Comparison of ENCODE assay signal across 8 cellular contexts in the genomic region with DNA sequence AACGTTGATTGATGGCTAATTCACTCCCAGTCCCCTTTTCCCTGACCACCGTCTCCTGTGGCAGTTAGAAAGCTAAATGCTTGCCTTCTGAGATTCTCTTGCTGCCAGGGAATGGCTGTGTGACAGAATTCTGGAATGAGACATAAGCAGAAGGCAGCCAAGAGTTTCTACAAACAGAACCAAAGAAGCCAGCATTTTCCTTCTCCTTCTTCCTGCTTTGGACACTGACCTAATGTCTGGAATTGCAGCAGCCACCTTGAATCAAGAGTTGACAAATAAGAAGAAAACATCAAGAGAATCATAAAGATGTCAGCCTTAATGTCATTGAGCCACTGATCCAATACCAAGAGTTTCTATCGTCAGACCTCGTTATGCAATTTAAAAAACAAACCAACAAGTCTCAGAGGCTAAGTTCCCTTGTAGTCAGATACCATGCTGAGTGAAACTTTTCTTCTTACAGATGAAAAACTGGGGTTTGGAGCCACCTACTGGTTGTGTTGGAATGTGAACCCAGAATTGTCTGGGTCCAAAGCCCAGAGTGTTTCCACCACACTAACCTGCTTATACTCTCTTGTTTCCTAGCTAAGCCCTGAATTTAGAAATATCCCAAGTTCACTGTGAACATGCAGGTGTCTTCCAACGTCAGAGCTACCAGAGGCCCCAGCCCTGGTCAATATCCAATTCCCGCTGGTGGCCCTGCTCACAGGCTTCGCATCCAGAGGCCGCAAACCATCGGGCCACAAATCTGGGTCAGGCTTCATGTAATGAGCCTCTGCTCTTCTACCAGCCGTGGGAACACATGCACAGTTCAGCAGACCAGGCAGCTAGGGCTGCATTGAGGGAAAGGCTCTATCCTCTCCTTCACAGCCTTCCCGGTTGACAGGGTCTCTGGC.
DNase-seq lines count a peak whose midpoint lies in the region; ATAC-seq, FAIRE-seq and TF ChIP-seq lines count a peak whose summit lies in the region.

No MANE protein-coding gene starts in this region.

- no peaks in the 10 kb centered on the region for H3K36me3 ChIP-seq in muscle layer of duodenum (ENCODE audit: control insufficient read depth in 1 of 2, insufficient read depth in 2 of 2, low read length in 2 of 2)

- peak overlapping the region; percentile 47 for H3K27ac Mint-ChIP-seq in stimulated activated naive CD8-positive, alpha-beta T cell treated with anti-CD3 and anti-CD28 coated beads, Interleukin-15, Interleukin-2, amounts not matched to agents 100 ng/mL and 50 ng/mL, for 24 hours

- no peak overlapping the region for H3K4me3 ChIP-seq in muscle layer of duodenum (ENCODE audit: low read depth in 1 of 2, low read length in 2 of 2)

- H3K27ac ChIP-seq in muscle layer of duodenum (ENCODE audit: low read length): peak overlapping the region; percentile 29

- no peak overlapping the region for H3K4me3 Mint-ChIP-seq in stimulated activated naive CD8-positive, alpha-beta T cell treated with anti-CD3 and anti-CD28 coated beads, Interleukin-15, Interleukin-2, amounts not matched to agents 100 ng/mL and 50 ng/mL, for 24 hours

- no peak for TF ChIP-seq POLR2A in erythroblast (IDR thresholded peaks at IDR 0.05; ENCODE audit: low read length)

- H3K9me3 ChIP-seq in muscle layer of duodenum (ENCODE audit: control insufficient read depth in 1 of 2, low read length in 2 of 2): no peaks in the 10 kb centered on the region

- no peaks in the 10 kb centered on the region for H3K27me3 Mint-ChIP-seq in stimulated activated naive CD8-positive, alpha-beta T cell treated with anti-CD3 and anti-CD28 coated beads, Interleukin-15, Interleukin-2, amounts not matched to agents 100 ng/mL and 50 ng/mL, for 24 hours

- DNase-seq in NOMO-1 treated with dmso at 0.1 percent for 144 hours (lab: John Stamatoyannopoulos, UW; ENCODE audit: unreplicated experiment) (peak; percentile 61), erythroblast (lab: John Stamatoyannopoulos, UW) (peak; percentile 76 to 86)
- peak; percentile 33 for DNase-seq in activated CD8-positive, alpha-beta memory T cell treated with anti-CD3 and anti-CD28 coated beads, Interleukin-2, amount 50 U/mL, for 1 hour (ENCODE audit: extremely low read depth)

- H3K9me3 Mint-ChIP-seq in stimulated activated naive CD8-positive, alpha-beta T cell treated with anti-CD3 and anti-CD28 coated beads, Interleukin-15, Interleukin-2, amounts not matched to agents 100 ng/mL and 50 ng/mL, for 24 hours: no peaks in the 10 kb centered on the region

- H3K4me1 ChIP-seq in muscle layer of duodenum (ENCODE audit: control insufficient read depth in 1 of 2, insufficient read depth in 2 of 2, low read length in 2 of 2): no peaks in the 10 kb centered on the region

- H3K4me1 Mint-ChIP-seq in stimulated activated naive CD8-positive, alpha-beta T cell treated with anti-CD3 and anti-CD28 coated beads, Interleukin-15, Interleukin-2, amounts not matched to agents 100 ng/mL and 50 ng/mL, for 24 hours (ENCODE audit: low read depth): peaks cover 16% of the 10 kb centered on the region

- peak; percentile 90 for FAIRE-seq in A204.1 (lab: Jason Lieb, UNC)

- no peaks in the 10 kb centered on the region for H3K36me3 Mint-ChIP-seq in stimulated activated naive CD8-positive, alpha-beta T cell treated with anti-CD3 and anti-CD28 coated beads, Interleukin-15, Interleukin-2, amounts not matched to agents 100 ng/mL and 50 ng/mL, for 24 hours (ENCODE audit: low read depth)

- H3K27me3 ChIP-seq in muscle layer of duodenum (ENCODE audit: low read depth, low read length): no peaks in the 10 kb centered on the region

- ATAC-seq in GM18498 (IDR thresholded peaks at IDR 0.05; ENCODE audit: unreplicated experiment): peak; percentile 72
- peak; percentile 67 for ATAC-seq in HG03565 (IDR thresholded peaks at IDR 0.05; ENCODE audit: unreplicated experiment)
